Comparison of ENCODE assay signal across 11 cellular contexts in genomic region chr18:23401400-23402347, GRCh38. TPM values are rescaled to one million over a fixed set of nuclear protein-coding genes. Genes with fewer than 3 reads are reported as not detected.
DNase-seq lines count a peak whose midpoint lies in the region; ATAC-seq, FAIRE-seq and TF ChIP-seq lines count a peak whose summit lies in the region.
"Had no signal": no experiment of that assay in that cellular context is flagged by ENCODE, and none has a peak within 500 bp of the region (broad histone marks: within the 10 kb centered on the region; RNA-seq: fewer than 3 reads in every experiment).

No MANE protein-coding gene starts in this region.

- DNase-seq in HTR-8/SVneo (ENCODE audit: insufficient read length, low spot score) = peak; percentile 43
- DNase-seq in SW480 (ENCODE audit: low spot score) = peak; percentile 61
- peak; percentile 56 for DNase-seq in stomach
- DNase-seq in NCI-H1694 (lab: John Stamatoyannopoulos, UW) = no peak
- no peak for DNase-seq in vagina (ENCODE audit: extremely low spot score in 2 of 2)
- DNase-seq: activated T-cell treated with anti-CD3 and anti-CD28 coated beads, Interleukin-2, amount 50 U/mL, for 72 hours; NCI-H1694 treated with DMSO at 0.1 percent for 48 hours; stimulated activated naive CD4-positive, alpha-beta T cell had no signal

- peak overlapping the region; percentile 55 for H3K9ac ChIP-seq in iPS-18a (ENCODE audit: low read length)

- FAIRE-seq in HTR-8/SVneo (lab: Jason Lieb, UNC) = no peak
- FAIRE-seq: keratinocyte had no signal

- 65 to 74% (median 72%) methylated on average over 10 of the region's 10 CpGs for WGBS in stomach, 5 donors

- H3K36me3 ChIP-seq in iPS-18a (ENCODE audit: control insufficient read depth, low read depth, low read length) (no peaks in the 10 kb centered on the region), stomach (peaks cover 0 to 3% (median 0%) of the 10 kb centered on the region in 4 donors), vagina (no peaks in the 10 kb centered on the region)

- H3K4me1 ChIP-seq in iPS-18a (ENCODE audit: control insufficient read depth, low read depth, low read length) (peaks cover 12% of the 10 kb centered on the region), stomach (peaks cover 0 to 16% (median 6%) of the 10 kb centered on the region in 4 donors), vagina (peaks cover 12% of the 10 kb centered on the region)

- ATAC-seq in GM21529 (IDR thresholded peaks at IDR 0.05; ENCODE audit: unreplicated experiment) = no peak
- ATAC-seq: activated T-cell treated with anti-CD3 and anti-CD28 coated beads, Interleukin-2, amount 50 U/mL, for 72 hours had no signal

- H3K27ac ChIP-seq in iPS-18a (ENCODE audit: low read length) (peak overlapping the region; percentile 85), stomach (no peak overlapping the region), vagina (no peak overlapping the region)

- H3K27me3 ChIP-seq in iPS-18a (ENCODE audit: control insufficient read depth, insufficient read depth, low read length) = no peaks in the 10 kb centered on the region
- no peaks in the 10 kb centered on the region for H3K27me3 ChIP-seq in stomach
- no peaks in the 10 kb centered on the region for H3K27me3 ChIP-seq in vagina

- intact Hi-C loops in stomach (cut with DNase I; ENCODE audit: low total_unique reads) (no loop called here), vagina (cut with DNase I) (no loop called here)

- H3K4me3 ChIP-seq in iPS-18a (ENCODE audit: low read length) = no peak overlapping the region
- no peak overlapping the region for H3K4me3 ChIP-seq in stomach
- H3K4me3 ChIP-seq in vagina = no peak overlapping the region

- H3K9me3 ChIP-seq in iPS-18a (ENCODE audit: control insufficient read depth, low read depth, low read length) (no peaks in the 10 kb centered on the region), stomach (no peaks in the 10 kb centered on the region), vagina (no peaks in the 10 kb centered on the region)

- TF ChIP-seq CTCF in stomach (IDR thresholded peaks at IDR 0.05) (no peak), vagina (IDR thresholded peaks at IDR 0.05) (no peak)

- no peak for TF ChIP-seq EP300 in stomach (IDR thresholded peaks at IDR 0.05)

- TF ChIP-seq POLR2A in stomach (IDR thresholded peaks at IDR 0.05) (no peak), vagina (IDR thresholded peaks at IDR 0.05) (no peak)

RNA-seq across cellular contexts. Expression of gene RIOK3, which starts 51.4 kb away (rescaled TPM):
- total RNA-seq in stomach = 100 to 1,000 TPM in 1 of 5 donors, 10 to 100 TPM in 4; 49.4 to 140 (median 67.2) TPM
- polyA plus RNA-seq in stomach = 10 to 100 TPM; 28.3 to 76.7 (median 52.7) TPM
- 96.7 TPM for total RNA-seq in vagina

Comparison
In these comparisons a context has a peak if more than half of its experiments do, and no peak if none do; other contexts are left out.
1. DNase-seq: peak in HTR-8/SVneo (single experiment), SW480 (single experiment) and stomach (single experiment); none in NCI-H1694 (single experiment) and vagina (0 of 2).